In the genomic region with DNA sequence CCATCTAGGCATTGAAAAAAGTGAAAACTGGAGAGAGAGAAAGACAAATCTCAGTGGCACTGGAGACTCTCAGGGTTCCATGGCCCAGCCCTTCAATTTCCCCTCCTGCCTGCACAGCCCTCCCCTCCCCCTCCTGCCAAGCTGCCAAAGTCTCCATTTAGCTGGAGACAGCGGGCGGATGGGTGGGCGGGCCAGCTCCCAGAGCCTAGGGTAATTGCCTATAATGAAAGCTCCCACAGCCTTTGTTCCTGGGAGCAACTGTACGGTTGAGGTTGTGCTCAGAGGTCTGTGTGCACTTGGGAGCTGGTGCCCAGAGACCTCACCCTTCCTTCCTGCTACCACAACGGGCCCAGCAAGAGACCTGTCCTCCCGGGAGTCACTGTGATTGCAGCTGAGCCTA, we compare ENCODE assay signal across 18 cellular contexts.
DNase-seq lines count a peak whose midpoint lies in the region; ATAC-seq and TF ChIP-seq lines count a peak whose summit lies in the region.
"Had no signal": no experiment of that assay in that cellular context is flagged by ENCODE, and none has a peak within 500 bp of the region (broad histone marks: within the 10 kb centered on the region; RNA-seq: fewer than 3 reads in every experiment).

No MANE protein-coding gene starts in this region.

- H3K27me3 ChIP-seq in left ventricle myocardium inferior (ENCODE audit: low read depth) (no peaks in the 10 kb centered on the region), thyroid gland (no peaks in the 10 kb centered on the region), Peyer's patch (no peaks in the 10 kb centered on the region)
- H3K27me3 ChIP-seq: brain microvascular endothelial cell, neutrophil, vagina had no signal

- H3K4me1 ChIP-seq in left ventricle myocardium inferior = peaks cover 68% of the 10 kb centered on the region
- H3K4me1 ChIP-seq in thyroid gland = peaks cover 0 to 31% of the 10 kb centered on the region in 2 donors
- peaks cover 0 to 13% (median 0%) of the 10 kb centered on the region in 4 donors for H3K4me1 ChIP-seq in Peyer's patch
- H3K4me1 ChIP-seq: vagina had no signal

- TF ChIP-seq CTCF in natural killer cell (IDR thresholded peaks at IDR 0.05) (no peak), left ventricle myocardium inferior (IDR thresholded peaks at IDR 0.05; ENCODE audit: borderline replicate concordance) (no peak), thyroid gland (IDR thresholded peaks at IDR 0.05) (no peak), Peyer's patch (IDR thresholded peaks at IDR 0.05) (no peak)

- no peaks in the 10 kb centered on the region for H3K4me1 Mint-ChIP-seq in natural killer cell treated with Interleukin-12 subunit alpha and Interleukin-12 subunit beta and Interleukin-15 and Interleukin-18, amount 100 ng/mL, for 72 hours (ENCODE audit: low read depth in 2 of 2)
- no peaks in the 10 kb centered on the region for H3K4me1 Mint-ChIP-seq in natural killer cell

- no peak for ATAC-seq in natural killer cell treated with Interleukin-12 subunit alpha and Interleukin-12 subunit beta and Interleukin-15 and Interleukin-18, amount 100 ng/mL, for 72 hours
- ATAC-seq in natural killer cell = no peak
- ATAC-seq in GM19035 (IDR thresholded peaks at IDR 0.05; ENCODE audit: unreplicated experiment) = no peak
- ATAC-seq in activated CD4-positive, CD25-positive, alpha-beta regulatory T cell treated with anti-CD3 and anti-CD28 coated beads, Interleukin-2, amount 50 U/mL, for 24 hours = no peak
- ATAC-seq: HCT116 had no signal

- H3K9me3 Mint-ChIP-seq in natural killer cell treated with Interleukin-12 subunit alpha and Interleukin-12 subunit beta and Interleukin-15 and Interleukin-18, amount 100 ng/mL, for 72 hours = no peaks in the 10 kb centered on the region
- no peaks in the 10 kb centered on the region for H3K9me3 Mint-ChIP-seq in natural killer cell
- H3K9me3 Mint-ChIP-seq: activated naive CD4-positive, alpha-beta T cell treated with anti-CD3 and anti-CD28 coated beads for 36 hours had no signal

- intact Hi-C loops in natural killer cell (cut with micrococcal nuclease) (no loop called here), left ventricle myocardium inferior (cut with micrococcal nuclease) (no loop called here), thyroid gland (cut with DNase I) (no loop called here)

- no peak overlapping the region for H3K4me3 Mint-ChIP-seq in natural killer cell treated with Interleukin-12 subunit alpha and Interleukin-12 subunit beta and Interleukin-15 and Interleukin-18, amount 100 ng/mL, for 72 hours
- no peak overlapping the region for H3K4me3 Mint-ChIP-seq in natural killer cell
- H3K4me3 Mint-ChIP-seq: activated naive CD4-positive, alpha-beta T cell treated with anti-CD3 and anti-CD28 coated beads for 36 hours had no signal

- H3K27me3 Mint-ChIP-seq in natural killer cell treated with Interleukin-12 subunit alpha and Interleukin-12 subunit beta and Interleukin-15 and Interleukin-18, amount 100 ng/mL, for 72 hours = peaks cover 3 to 7% of the 10 kb centered on the region in 2 donors
- H3K27me3 Mint-ChIP-seq in natural killer cell (ENCODE audit: low read depth in 2 of 2) = peaks cover 0 to 4% of the 10 kb centered on the region in 2 donors

- DNase-seq in natural killer cell treated with Interleukin-12 subunit alpha and Interleukin-12 subunit beta and Interleukin-15 and Interleukin-18, amount 100 ng/mL, for 72 hours (ENCODE audit: low spot score) = peak; percentile 44
- DNase-seq in natural killer cell (no peak), NCI-H2227 (lab: John Stamatoyannopoulos, UW; ENCODE audit: unreplicated experiment) (peak; percentile 93), left ventricle myocardium inferior (peak; percentile 33), thyroid gland (no peak), Peyer's patch (no peak)
- DNase-seq: activated naive CD4-positive, alpha-beta T cell treated with anti-CD3 and anti-CD28 coated beads for 36 hours; brain microvascular endothelial cell; effector CD8-positive, alpha-beta T cell; NCI-H446 treated with DMSO at 0.1 percent for 48 hours; stimulated activated naive CD4-positive, alpha-beta T cell treated with Interleukin-2 at 50 U/mL for 16 hours had no signal

- H3K27ac Mint-ChIP-seq in natural killer cell treated with Interleukin-12 subunit alpha and Interleukin-12 subunit beta and Interleukin-15 and Interleukin-18, amount 100 ng/mL, for 72 hours = no peak overlapping the region
- H3K27ac Mint-ChIP-seq in natural killer cell = no peak overlapping the region
- H3K27ac Mint-ChIP-seq: activated naive CD4-positive, alpha-beta T cell treated with anti-CD3 and anti-CD28 coated beads for 36 hours had no signal

- no peaks in the 10 kb centered on the region for H3K9me3 ChIP-seq in left ventricle myocardium inferior (replicated peaks)
- H3K9me3 ChIP-seq in thyroid gland = no peaks in the 10 kb centered on the region
- no peaks in the 10 kb centered on the region for H3K9me3 ChIP-seq in Peyer's patch
- H3K9me3 ChIP-seq: neutrophil, vagina had no signal

- peaks cover 6% of the 10 kb centered on the region for H3K36me3 ChIP-seq in left ventricle myocardium inferior
- no peaks in the 10 kb centered on the region for H3K36me3 ChIP-seq in thyroid gland
- no peaks in the 10 kb centered on the region for H3K36me3 ChIP-seq in Peyer's patch
- H3K36me3 ChIP-seq: neutrophil, vagina had no signal

- 50 to 82% methylated on average over 5 to 6 of the region's 6 CpGs for WGBS in thyroid gland, 2 donors

- H3K36me3 Mint-ChIP-seq in natural killer cell treated with Interleukin-12 subunit alpha and Interleukin-12 subunit beta and Interleukin-15 and Interleukin-18, amount 100 ng/mL, for 72 hours = no peaks in the 10 kb centered on the region
- H3K36me3 Mint-ChIP-seq in natural killer cell = no peaks in the 10 kb centered on the region

- TF ChIP-seq POLR2A in thyroid gland (IDR thresholded peaks at IDR 0.05) (no peak), Peyer's patch (IDR thresholded peaks at IDR 0.05) (no peak)

- H3K27ac ChIP-seq in left ventricle myocardium inferior (replicated peaks) = peak overlapping the region; percentile 2
- H3K27ac ChIP-seq in thyroid gland = no peak overlapping the region
- H3K27ac ChIP-seq in Peyer's patch = no peak overlapping the region
- H3K27ac ChIP-seq: brain microvascular endothelial cell, neutrophil, vagina, VCaP had no signal

- no peak overlapping the region for H3K4me3 ChIP-seq in left ventricle myocardium inferior
- no peak overlapping the region for H3K4me3 ChIP-seq in thyroid gland (replicated peaks in 1 of 3)
- no peak overlapping the region for H3K4me3 ChIP-seq in Peyer's patch
- H3K4me3 ChIP-seq: smooth muscle cell, vagina had no signal

Comparison
In these comparisons a context has a peak if more than half of its experiments do, and no peak if none do; other contexts are left out.
1. DNase-seq: peak in natural killer cell treated with Interleukin-12 subunit alpha and Interleukin-12 subunit beta and Interleukin-15 and Interleukin-18, amount 100 ng/mL, for 72 hours (single experiment), NCI-H2227 (single experiment) and left ventricle myocardium inferior (single experiment); none in natural killer cell (single experiment), thyroid gland (0 of 2) and Peyer's patch (0 of 3).